In the genomic region with DNA sequence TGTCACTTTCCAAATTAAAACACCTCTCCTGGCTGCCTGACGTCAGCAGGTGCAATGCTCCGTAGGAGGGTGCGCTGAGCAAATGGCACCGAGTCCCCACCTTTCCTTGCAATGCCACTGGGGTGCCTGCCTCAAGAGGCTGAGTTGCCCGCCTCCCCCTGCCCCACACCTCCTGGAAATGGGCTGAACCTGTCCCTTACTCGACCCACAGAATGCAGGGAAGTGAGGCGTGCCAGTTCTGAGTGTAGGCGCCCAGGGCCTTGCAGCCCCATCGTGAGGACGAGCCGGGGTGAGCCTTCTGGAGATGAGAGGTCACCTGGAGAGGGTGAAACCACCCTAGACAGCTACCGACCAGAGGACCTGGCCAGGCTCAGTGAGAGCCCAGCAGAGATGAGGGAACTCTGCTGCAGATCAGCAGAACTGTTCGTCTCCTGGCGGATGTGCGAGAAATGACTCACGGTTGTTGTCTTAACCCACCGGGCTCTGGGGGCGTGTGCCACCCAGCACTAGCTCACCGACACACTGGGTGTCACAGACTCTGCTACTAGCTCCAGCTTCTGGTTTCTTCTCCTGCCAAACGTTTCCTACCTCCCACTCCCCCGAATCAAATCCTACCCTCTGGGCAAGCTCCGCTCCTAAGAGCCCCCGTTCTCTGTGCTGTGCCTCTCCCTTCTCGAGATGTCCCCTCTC, we compare ENCODE assay signal across 18 cellular contexts.
DNase-seq lines count a peak whose midpoint lies in the region; ATAC-seq and TF ChIP-seq lines count a peak whose summit lies in the region.
"Had no signal": no experiment of that assay in that cellular context is flagged by ENCODE, and none has a peak within 500 bp of the region (broad histone marks: within the 10 kb centered on the region; RNA-seq: fewer than 3 reads in every experiment).

No MANE protein-coding gene starts in this region.

- H3K9me3 Mint-ChIP-seq in activated T-cell treated with anti-CD3 and anti-CD28 coated beads, Interleukin-2, amount 50 U/mL, for 4 hours, result no peaks in the 10 kb centered on the region
- no peaks in the 10 kb centered on the region for H3K9me3 Mint-ChIP-seq in central memory CD8-positive, alpha-beta T cell
- H3K9me3 Mint-ChIP-seq: immature natural killer cell, naive B cell had no signal

- CTCF ChIA-PET in HEK293 (lab: Yijun Ruan, JAX), result no interaction called here

- H3K9me3 ChIP-seq in HEK293 (ENCODE audit: control insufficient read depth, insufficient read depth, low read depth, low read length), result no peaks in the 10 kb centered on the region
- H3K9me3 ChIP-seq: body of pancreas had no signal

- peak; percentile 62 to 80 for ATAC-seq in activated T-cell treated with anti-CD3 and anti-CD28 coated beads, Interleukin-2, amount 50 U/mL, for 4 hours
- peak; percentile 70 for ATAC-seq in central memory CD8-positive, alpha-beta T cell (replicated peaks; ENCODE audit: extremely low read depth, poor library complexity, severe bottlenecking)
- ATAC-seq in HG03439 (IDR thresholded peaks at IDR 0.05; ENCODE audit: unreplicated experiment), result no peak
- no peak for ATAC-seq in HG03196 (IDR thresholded peaks at IDR 0.05; ENCODE audit: unreplicated experiment)
- ATAC-seq in GM21717 (IDR thresholded peaks at IDR 0.05; ENCODE audit: unreplicated experiment), result no peak
- ATAC-seq: body of pancreas, SK-N-SH treated with all-trans-retinoic acid at 6 μM for 48 hours had no signal

- H3K4me1 ChIP-seq in HEK293 (ENCODE audit: control insufficient read depth, insufficient read depth, low read length), result no peaks in the 10 kb centered on the region
- H3K4me1 ChIP-seq: body of pancreas had no signal

- no peaks in the 10 kb centered on the region for H3K36me3 Mint-ChIP-seq in activated T-cell treated with anti-CD3 and anti-CD28 coated beads, Interleukin-2, amount 50 U/mL, for 4 hours (ENCODE audit: insufficient read depth)
- H3K36me3 Mint-ChIP-seq in central memory CD8-positive, alpha-beta T cell (ENCODE audit: insufficient read depth), result peaks cover 5% of the 10 kb centered on the region
- H3K36me3 Mint-ChIP-seq: immature natural killer cell, naive B cell had no signal

- no peaks in the 10 kb centered on the region for H3K4me1 Mint-ChIP-seq in activated T-cell treated with anti-CD3 and anti-CD28 coated beads, Interleukin-2, amount 50 U/mL, for 4 hours (ENCODE audit: low read depth)
- H3K4me1 Mint-ChIP-seq in central memory CD8-positive, alpha-beta T cell, result no peaks in the 10 kb centered on the region
- H3K4me1 Mint-ChIP-seq: immature natural killer cell, naive B cell had no signal

- no peaks in the 10 kb centered on the region for H3K36me3 ChIP-seq in HEK293 (ENCODE audit: control insufficient read depth in 2 of 2, insufficient read depth in 1 of 2, low read length in 2 of 2)

- TF ChIP-seq CTCF in HEK293 (tag by site-specific recombination; IDR thresholded peaks at IDR 0.05), result no peak

- POLR2A ChIA-PET in HEK293 (lab: Yijun Ruan, JAX), result no interaction called here

- no peak overlapping the region for H3K4me3 ChIP-seq in HEK293 (ENCODE audit: low read depth, low read length)
- H3K4me3 ChIP-seq: body of pancreas, lung had no signal

- H3K27me3 Mint-ChIP-seq in activated T-cell treated with anti-CD3 and anti-CD28 coated beads, Interleukin-2, amount 50 U/mL, for 4 hours (ENCODE audit: low read depth), result peaks cover 3% of the 10 kb centered on the region
- H3K27me3 Mint-ChIP-seq in central memory CD8-positive, alpha-beta T cell, result peaks cover 13% of the 10 kb centered on the region

- DNase-seq in activated T-cell treated with anti-CD3 and anti-CD28 coated beads, Interleukin-2, amount 50 U/mL, for 4 hours, result no peak
- DNase-seq in activated T-cell treated with anti-CD3 and anti-CD28 coated beads, Interleukin-2, amount 50 U/mL, for 1 hour, result no peak
- DNase-seq in central memory CD8-positive, alpha-beta T cell (ENCODE audit: low spot score in 2 of 2), result no peak
- DNase-seq in putamen (ENCODE audit: low spot score), result peak; percentile 40
- DNase-seq: body of pancreas, COR-L47, dermis blood vessel endothelial cell, naive B cell, NCI-H187 treated with DMSO at 0.1 percent for 48 hours, NCI-H510A, substantia nigra had no signal

- H3K27ac ChIP-seq in HEK293 (ENCODE audit: extremely low read depth, low read depth, low read length), result no peak overlapping the region
- H3K27ac ChIP-seq: body of pancreas had no signal

- H3K27ac Mint-ChIP-seq in central memory CD8-positive, alpha-beta T cell (ENCODE audit: low read depth), result peak overlapping the region; percentile 8

- H3K4me3 Mint-ChIP-seq in activated T-cell treated with anti-CD3 and anti-CD28 coated beads, Interleukin-2, amount 50 U/mL, for 4 hours, result no peak overlapping the region
- no peak overlapping the region for H3K4me3 Mint-ChIP-seq in central memory CD8-positive, alpha-beta T cell
- H3K4me3 Mint-ChIP-seq: immature natural killer cell, naive B cell had no signal

TF ChIP-seq in HEK293, 187 proteins besides CTCF, POLR2A, EP300 and RAD21:
- TF ChIP-seq GLIS1 (tag by site-specific recombination; IDR thresholded peaks at IDR 0.05), result peak; percentile 64
- no peak for TF ChIP-seq HOXC10 (CRISPR knock-in tag; IDR thresholded peaks at IDR 0.05)
- peak; percentile 57 for TF ChIP-seq ZFHX2 (tag by site-specific recombination; conservative IDR thresholded peaks at IDR 0.05)
- TF ChIP-seq ZNF610 (tag by site-specific recombination; IDR thresholded peaks at IDR 0.05; ENCODE audit: borderline replicate concordance), result no peak
- TF ChIP-seq EGR2 (tag by site-specific recombination; IDR thresholded peaks at IDR 0.05; ENCODE audit: low read depth), result peak; percentile 46; the same call in 1 of the 2 replicates
- TF ChIP-seq OSR2 (tag by site-specific recombination; IDR thresholded peaks at IDR 0.05), result no peak
TF ChIP-seq in HEK293: peak in this region for 3.

Comparison
In these comparisons a context has a peak if more than half of its experiments do, and no peak if none do; other contexts are left out.
1. ATAC-seq: peak in activated T-cell treated with anti-CD3 and anti-CD28 coated beads, Interleukin-2, amount 50 U/mL, for 4 hours (2 of 2) and central memory CD8-positive, alpha-beta T cell (single experiment); none in HG03439 (single experiment), HG03196 (single experiment) and GM21717 (single experiment).